ENCODE assay signal across 1 cellular context in the genomic region with DNA sequence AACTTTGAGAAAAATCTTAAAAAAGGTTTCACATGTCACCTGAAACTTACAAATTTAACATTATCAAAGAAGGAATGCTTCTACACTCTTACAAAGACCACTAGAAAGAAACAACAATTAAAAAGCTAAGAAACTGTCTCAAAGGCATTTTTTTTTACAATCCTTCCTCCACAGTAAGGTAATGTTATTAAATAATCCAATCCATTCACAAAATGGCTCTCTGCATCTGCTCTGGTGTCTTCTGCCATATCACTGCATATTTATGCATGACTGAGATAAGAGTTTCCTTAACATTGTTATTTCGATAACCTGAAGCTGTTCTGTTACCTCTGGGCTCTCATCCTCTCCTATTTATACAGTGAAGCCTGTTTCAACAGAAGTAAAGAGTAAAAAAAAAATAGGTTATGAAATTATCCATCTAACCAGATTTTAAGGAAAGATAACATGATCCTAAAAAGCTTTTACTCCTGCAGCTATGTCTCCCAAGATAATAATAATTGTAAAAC.
TF ChIP-seq lines count a peak whose summit lies in the region.

No MANE protein-coding gene starts in this region.

TF ChIP-seq in HepG2, 621 proteins besides CTCF, POLR2A, EP300 and RAD21:
- peak; percentile 52 for TF ChIP-seq RBFOX2 (IDR thresholded peaks at IDR 0.05; ENCODE audit: low read depth, low read length)
- TF ChIP-seq, protein P1, sequence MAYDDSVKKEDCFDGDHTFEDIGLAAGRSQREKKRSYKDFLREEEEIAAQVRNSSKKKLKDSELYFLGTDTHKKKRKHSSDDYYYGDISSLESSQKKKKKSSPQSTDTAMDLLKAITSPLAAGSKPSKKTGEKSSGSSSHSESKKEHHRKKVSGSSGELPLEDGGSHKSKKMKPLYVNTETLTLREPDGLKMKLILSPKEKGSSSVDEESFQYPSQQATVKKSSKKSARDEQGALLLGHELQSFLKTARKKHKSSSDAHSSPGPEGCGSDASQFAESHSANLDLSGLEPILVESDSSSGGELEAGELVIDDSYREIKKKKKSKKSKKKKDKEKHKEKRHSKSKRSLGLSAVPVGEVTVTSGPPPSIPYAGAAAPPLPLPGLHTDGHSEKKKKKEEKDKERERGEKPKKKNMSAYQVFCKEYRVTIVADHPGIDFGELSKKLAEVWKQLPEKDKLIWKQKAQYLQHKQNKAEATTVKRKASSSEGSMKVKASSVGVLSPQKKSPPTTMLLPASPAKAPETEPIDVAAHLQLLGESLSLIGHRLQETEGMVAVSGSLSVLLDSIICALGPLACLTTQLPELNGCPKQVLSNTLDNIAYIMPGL (CRISPR knock-in tag; IDR thresholded peaks at IDR 0.05; ENCODE audit: borderline replicate concordance in 1 of 2, low read depth in 1 of 2) = no peak
- no peak for TF ChIP-seq MLLT10 (CRISPR knock-in tag; IDR thresholded peaks at IDR 0.05)
- no peak for TF ChIP-seq ZNF136 (CRISPR knock-in tag; IDR thresholded peaks at IDR 0.05; ENCODE audit: low read depth)
- no peak for TF ChIP-seq ZNF253 (CRISPR knock-in tag; IDR thresholded peaks at IDR 0.05; ENCODE audit: borderline replicate concordance)
TF ChIP-seq in HepG2: peak in this region for 1.
